Comparison of ENCODE assay signal across 8 cellular contexts in genomic region chr17:77501101-77501566, GRCh38.
DNase-seq lines count a peak whose midpoint lies in the region; ATAC-seq and TF ChIP-seq lines count a peak whose summit lies in the region.

No MANE protein-coding gene starts in this region.

- no peaks in the 10 kb centered on the region for H3K4me1 ChIP-seq in gastroesophageal sphincter
- no peaks in the 10 kb centered on the region for H3K4me1 ChIP-seq in body of pancreas

- H3K4me3 ChIP-seq in AG04449 (ENCODE audit: low read depth, low read length) = no peak overlapping the region
- H3K4me3 ChIP-seq in GM12875 (ENCODE audit: low read depth, low read length) = no peak overlapping the region
- no peak overlapping the region for H3K4me3 ChIP-seq in WERI-Rb-1 (ENCODE audit: low read depth, low read length)
- no peak overlapping the region for H3K4me3 ChIP-seq in gastroesophageal sphincter
- no peak overlapping the region for H3K4me3 ChIP-seq in body of pancreas

- ATAC-seq in gastroesophageal sphincter (no peak), body of pancreas (no peak), GM21381 (IDR thresholded peaks at IDR 0.05; ENCODE audit: unreplicated experiment) (no peak)

- H3K36me3 ChIP-seq in WERI-Rb-1 (peaks cover 48% of the 10 kb centered on the region), gastroesophageal sphincter (peaks cover 0 to 56% of the 10 kb centered on the region in 2 donors), body of pancreas (replicated peaks in 1 of 2; ENCODE audit: insufficient read depth in 1 of 2, low read depth in 2 of 2) (peaks cover 0 to 2% of the 10 kb centered on the region in 2 donors)

- H3K9me3 ChIP-seq in WERI-Rb-1 (ENCODE audit: severe bottlenecking) = no peaks in the 10 kb centered on the region
- no peaks in the 10 kb centered on the region for H3K9me3 ChIP-seq in gastroesophageal sphincter
- no peaks in the 10 kb centered on the region for H3K9me3 ChIP-seq in body of pancreas

- H3K27me3 ChIP-seq in WERI-Rb-1 (ENCODE audit: insufficient read depth, low read depth, severe bottlenecking) (no peaks in the 10 kb centered on the region), gastroesophageal sphincter (no peaks in the 10 kb centered on the region), body of pancreas (no peaks in the 10 kb centered on the region)

- CTCF ChIA-PET in AG04449 (lab: Yijun Ruan, JAX) = interaction anchor here (0.7 to 1.2 kb wide), 6 partner anchors 65 to 512 kb away, joined by 3 to 5 read pairs (median 4); no protein-coding TSS in a partner anchor

- no peak overlapping the region for H3K27ac ChIP-seq in WERI-Rb-1
- no peak overlapping the region for H3K27ac ChIP-seq in gastroesophageal sphincter
- no peak overlapping the region for H3K27ac ChIP-seq in body of pancreas

- intact Hi-C loops in body of pancreas (cut with DNase I) = no loop called here

- no peak for TF ChIP-seq POLR2A in gastroesophageal sphincter (IDR thresholded peaks at IDR 0.05)
- no peak for TF ChIP-seq POLR2A in body of pancreas (IDR thresholded peaks at IDR 0.05)

- POLR2A ChIA-PET in AG04449 (lab: Yijun Ruan, JAX) = no interaction called here

- no peak for TF ChIP-seq EP300 in gastroesophageal sphincter (IDR thresholded peaks at IDR 0.05)

- WGBS in gastroesophageal sphincter (ENCODE audit: low coverage in 1 of 2), 2 donors = 79 to 93% methylated on average over 6 to 10 of the region's 12 CpGs
- 89% methylated on average over 12 of the region's 12 CpGs for WGBS in body of pancreas, 2 donors

- no peak for DNase-seq in AG04449 (ENCODE audit: low read depth, low spot score)
- DNase-seq in WERI-Rb-1 = peak; percentile 58
- DNase-seq in body of pancreas = no peak
- no peak for DNase-seq in amniotic stem cell (lab: John Stamatoyannopoulos, UW)
- no peak for DNase-seq in NCI-H128 (lab: John Stamatoyannopoulos, UW; ENCODE audit: unreplicated experiment)

- peak; percentile 34 for TF ChIP-seq CTCF in AG04449 (IDR thresholded peaks at IDR 0.05; ENCODE audit: insufficient read depth, low read length, missing control alignments)
- TF ChIP-seq CTCF in GM12875 (IDR thresholded peaks at IDR 0.05; ENCODE audit: borderline replicate concordance, insufficient read depth, low read depth, low read length) = peak; percentile 53; the same call in 1 of the 2 replicates
- TF ChIP-seq CTCF in WERI-Rb-1 (IDR thresholded peaks at IDR 0.05; ENCODE audit: low read depth, low read length) = peak; percentile 60
- TF ChIP-seq CTCF in gastroesophageal sphincter (IDR thresholded peaks at IDR 0.05) = peak in 3 of 4 experiments; percentile 28 to 37 (median 36)
- TF ChIP-seq CTCF in body of pancreas (IDR thresholded peaks at IDR 0.05) = no peak

Comparison
In these comparisons a context has a peak if more than half of its experiments do, and no peak if none do; other contexts are left out.
1. CTCF ChIP-seq: peak in AG04449 (single experiment), GM12875 (single experiment), WERI-Rb-1 (single experiment) and gastroesophageal sphincter (3 of 4); none in body of pancreas (0 of 7).